8 cellular contexts compared by ENCODE assay signal in the genomic region with DNA sequence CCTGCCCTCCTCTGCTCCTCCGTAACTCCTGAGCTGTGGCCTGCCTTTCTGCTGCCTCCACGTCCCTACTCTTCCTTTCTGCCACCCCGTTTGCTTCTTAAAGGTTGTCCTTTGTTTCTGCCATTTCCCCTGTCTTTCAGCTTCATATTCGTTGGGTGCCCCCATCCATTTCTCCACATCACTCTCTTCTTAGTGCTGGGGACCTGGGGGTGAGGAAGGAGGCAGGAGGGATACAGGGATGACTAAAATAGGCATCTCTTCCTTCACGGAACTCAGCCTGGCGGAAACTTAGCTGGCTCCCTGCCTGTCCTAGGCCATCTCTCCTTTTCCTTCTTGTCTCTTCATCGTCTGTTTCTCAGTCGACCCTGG.
DNase-seq lines count a peak whose midpoint lies in the region; ATAC-seq, FAIRE-seq and TF ChIP-seq lines count a peak whose summit lies in the region.

No MANE protein-coding gene starts in this region.

- no peaks in the 10 kb centered on the region for H3K36me3 Mint-ChIP-seq in IgD-negative memory B cell
- H3K36me3 Mint-ChIP-seq in naive thymus-derived CD8-positive, alpha-beta T cell: no peaks in the 10 kb centered on the region

- no peaks in the 10 kb centered on the region for H3K9me3 Mint-ChIP-seq in IgD-negative memory B cell
- no peaks in the 10 kb centered on the region for H3K9me3 Mint-ChIP-seq in naive thymus-derived CD8-positive, alpha-beta T cell

- no peak for FAIRE-seq in frontal cortex (lab: Jason Lieb, UNC)

- POLR2A ChIA-PET in naive thymus-derived CD8-positive, alpha-beta T cell (lab: Charles Lee): no interaction called here

- H3K4me3 ChIP-seq in choroid plexus epithelial cell (ENCODE audit: low read depth, low read length): peak overlapping the region; percentile 60

- H3K4me1 Mint-ChIP-seq in IgD-negative memory B cell: peaks cover 20 to 24% (median 22%) of the 10 kb centered on the region in 3 donors
- H3K4me1 Mint-ChIP-seq in naive thymus-derived CD8-positive, alpha-beta T cell: peaks cover 6 to 26% (median 20%) of the 10 kb centered on the region in 4 donors

- peak overlapping the region in 1 of 3 donors; percentile 54 for H3K27ac Mint-ChIP-seq in IgD-negative memory B cell
- H3K27ac Mint-ChIP-seq in naive thymus-derived CD8-positive, alpha-beta T cell: peak overlapping the region in 4 of 10 donors; percentile 9 to 70 (median 60)

- no peak overlapping the region for H3K27ac ChIP-seq in 22Rv1

- H3K4me3 Mint-ChIP-seq in IgD-negative memory B cell: peak overlapping the region; percentile 83 to 93 (median 90)
- peak overlapping the region; percentile 70 to 90 (median 85) for H3K4me3 Mint-ChIP-seq in naive thymus-derived CD8-positive, alpha-beta T cell

- ATAC-seq in naive thymus-derived CD8-positive, alpha-beta T cell: no peak

- TF ChIP-seq CTCF in 22Rv1 (IDR thresholded peaks at IDR 0.05) (peak; percentile 20), choroid plexus epithelial cell (conservative IDR thresholded peaks at IDR 0.05; ENCODE audit: low read depth, low read length) (no peak)

- peaks cover 24% of the 10 kb centered on the region for H3K27me3 Mint-ChIP-seq in IgD-negative memory B cell
- peaks cover 23 to 62% (median 48%) of the 10 kb centered on the region in 5 donors for H3K27me3 Mint-ChIP-seq in naive thymus-derived CD8-positive, alpha-beta T cell

- DNase-seq in choroid plexus epithelial cell (ENCODE audit: low read depth) (no peak), ecto neural progenitor cell (ENCODE audit: low spot score) (no peak), frontal cortex (ENCODE audit: low spot score in 2 of 2) (no peak)
- no peak for DNase-seq in naive thymus-derived CD8-positive, alpha-beta T cell
- DNase-seq in activated effector memory CD4-positive, alpha-beta T cell treated with anti-CD3 and anti-CD28 coated beads, Interleukin-2, amount 50 U/mL, for 16 hours: no peak
- DNase-seq in activated effector memory CD4-positive, alpha-beta T cell treated with Interleukin-2 at 50 U/mL for 16 hours: no peak
